ENCODE assay signal across 18 cellular contexts in genomic region chr12:81888341-81888740, GRCh38.
DNase-seq lines count a peak whose midpoint lies in the region; FAIRE-seq and TF ChIP-seq lines count a peak whose summit lies in the region.
"Had no signal": no experiment of that assay in that cellular context is flagged by ENCODE, and none has a peak within 500 bp of the region (broad histone marks: within the 10 kb centered on the region; RNA-seq: fewer than 3 reads in every experiment).

No MANE protein-coding gene starts in this region.

- TF ChIP-seq CTCF in astrocyte of the spinal cord (IDR thresholded peaks at IDR 0.05; ENCODE audit: low read depth, low read length) (no peak), kidney epithelial cell (IDR thresholded peaks at IDR 0.05; ENCODE audit: insufficient read depth, low read length, poor library complexity, severe bottlenecking) (no peak)

- in situ Hi-C loops in astrocyte of the spinal cord (cut with HindIII; ENCODE audit: low sequenced_read_pairs), result no loop called here

- FAIRE-seq in urothelium cell line (lab: Jason Lieb, UNC), result no peak
- FAIRE-seq: GM12892 had no signal

- H3K27me3 ChIP-seq in kidney epithelial cell (ENCODE audit: control insufficient read depth, insufficient read depth, low read length), result no peaks in the 10 kb centered on the region
- H3K27me3 ChIP-seq: BLaER1 had no signal

- H3K4me3 ChIP-seq in astrocyte of the spinal cord (ENCODE audit: low read depth, low read length) (no peak overlapping the region), kidney epithelial cell (ENCODE audit: low read depth, low read length) (no peak overlapping the region)
- H3K4me3 ChIP-seq: BLaER1 had no signal

- H3K36me3 ChIP-seq in kidney epithelial cell (ENCODE audit: control insufficient read depth, insufficient read depth, low read length), result no peaks in the 10 kb centered on the region
- H3K36me3 ChIP-seq: BLaER1 had no signal

- DNase-seq in HS-5 (ENCODE audit: low read depth) (peak; percentile 50), astrocyte of the spinal cord (ENCODE audit: low read depth, low spot score) (peak; percentile 71), kidney epithelial cell (ENCODE audit: low read depth) (peak; percentile 63), urothelium cell line (ENCODE audit: low spot score) (peak; percentile 9), germinal center (ENCODE audit: low spot score) (no peak), activated T-cell treated with anti-CD3 and anti-CD28 coated beads for 4 hours (no peak), NCI-H1694 treated with DMSO at 0.1 percent for 48 hours (lab: John Stamatoyannopoulos, UW) (no peak)
- DNase-seq: activated CD4-positive, alpha-beta T cell treated with anti-CD3 and anti-CD28 coated beads, Interleukin-2, amount 10 ng/mL, durations not matched to agents 24 days and 14 days; activated effector memory CD4-positive, alpha-beta T cell treated with anti-CD3 and anti-CD28 coated beads, Interleukin-2, amount 50 U/mL, for 16 hours; amniotic stem cell; cerebellar nuclear complex; DMS 273 treated with DMSO at 0.1 percent for 48 hours; GDM1; left ventricle myocardium superior; NCI-H2029; NCI-H510A had no signal

Comparison
In these comparisons a context has a peak if more than half of its experiments do, and no peak if none do; other contexts are left out.
1. DNase-seq: peak in HS-5 (single experiment), astrocyte of the spinal cord (single experiment), kidney epithelial cell (single experiment) and urothelium cell line (single experiment); none in germinal center (single experiment), activated T-cell treated with anti-CD3 and anti-CD28 coated beads for 4 hours (single experiment) and NCI-H1694 treated with DMSO at 0.1 percent for 48 hours (single experiment).